Comparison of ENCODE assay signal across 8 cellular contexts in genomic region chr7:43112941-43113621, GRCh38. TPM values are rescaled to one million over a fixed set of nuclear protein-coding genes. Genes with fewer than 3 reads are reported as not detected.
DNase-seq lines count a peak whose midpoint lies in the region; ATAC-seq, FAIRE-seq and TF ChIP-seq lines count a peak whose summit lies in the region.
"Had no signal": no experiment of that assay in that cellular context is flagged by ENCODE, and none has a peak within 500 bp of the region (broad histone marks: within the 10 kb centered on the region; RNA-seq: fewer than 3 reads in every experiment).

No MANE protein-coding gene starts in this region.

- no peak for FAIRE-seq in astrocyte (lab: Jason Lieb, UNC)

- TF ChIP-seq CTCF in astrocyte (IDR thresholded peaks at IDR 0.05; ENCODE audit: insufficient read depth, low read depth, low read length) (no peak), testis (IDR thresholded peaks at IDR 0.05) (no peak)

- TF ChIP-seq POLR2A in testis (IDR thresholded peaks at IDR 0.05), result no peak

- H3K9ac ChIP-seq in astrocyte (ENCODE audit: low read length), result peak overlapping the region; percentile 30

- intact Hi-C loops in testis (cut with DNase I; ENCODE audit: low total_unique reads), result no loop called here

- peaks cover 31% of the 10 kb centered on the region for H3K27me3 Mint-ChIP-seq in astrocyte (ENCODE audit: low read depth, unreplicated experiment)

- H3K4me1 ChIP-seq in astrocyte (ENCODE audit: insufficient read depth, low read length) (peaks cover 14% of the 10 kb centered on the region), testis (peaks cover 16% of the 10 kb centered on the region)

- peak overlapping the region; percentile 87 for H3K4me3 Mint-ChIP-seq in astrocyte (ENCODE audit: unreplicated experiment)

- peaks cover 1% of the 10 kb centered on the region for H3K36me3 Mint-ChIP-seq in astrocyte (ENCODE audit: low read depth, unreplicated experiment)

- no peaks in the 10 kb centered on the region for H3K36me3 ChIP-seq in astrocyte (ENCODE audit: insufficient read depth, low read length)
- H3K36me3 ChIP-seq in testis (ENCODE audit: low read depth, missing control alignments), result no peaks in the 10 kb centered on the region

- H3K9me3 ChIP-seq in astrocyte (ENCODE audit: insufficient read depth, low read depth, low read length), result no peaks in the 10 kb centered on the region
- H3K9me3 ChIP-seq in iPS-18c (ENCODE audit: control insufficient read depth, insufficient read depth, low read length), result no peaks in the 10 kb centered on the region
- H3K9me3 ChIP-seq in testis, result no peaks in the 10 kb centered on the region

- no peak for ATAC-seq in GM21526 (IDR thresholded peaks at IDR 0.05; ENCODE audit: low FRiP score, unreplicated experiment)
- no peak for ATAC-seq in activated CD4-positive, CD25-positive, alpha-beta regulatory T cell treated with anti-CD3 and anti-CD28 coated beads, Interleukin-2, amount 50 U/mL, for 24 hours

- peak overlapping the region; percentile 50 for H3K4me3 ChIP-seq in astrocyte (ENCODE audit: insufficient read depth, low read depth, low read length)
- H3K4me3 ChIP-seq in iPS-18c (ENCODE audit: insufficient read depth, low read depth, low read length), result peak overlapping the region; percentile 64
- peak overlapping the region; percentile 18 to 50 for H3K4me3 ChIP-seq in testis

- peak overlapping the region; percentile 57 for H2AFZ ChIP-seq in astrocyte (ENCODE audit: low read depth, low read length)

- peaks cover 31% of the 10 kb centered on the region for H3K27me3 ChIP-seq in astrocyte (ENCODE audit: insufficient read depth, low read length)
- peaks cover 3% of the 10 kb centered on the region for H3K27me3 ChIP-seq in testis

- DNase-seq in HK-2 (ENCODE audit: unreplicated experiment) (peak; percentile 2), astrocyte (ENCODE audit: low read depth) (peak; percentile 57), testis (peak; percentile 20), OCI-M2 (lab: John Stamatoyannopoulos, UW; ENCODE audit: unreplicated experiment) (no peak)

- H3K27ac ChIP-seq in astrocyte (ENCODE audit: low read depth, low read length), result no peak overlapping the region
- no peak overlapping the region for H3K27ac ChIP-seq in testis

- H3K4me1 Mint-ChIP-seq in astrocyte (ENCODE audit: low read depth, unreplicated experiment), result peaks cover 26% of the 10 kb centered on the region

- no peaks in the 10 kb centered on the region for H3K9me3 Mint-ChIP-seq in astrocyte (ENCODE audit: unreplicated experiment)

- H3K4me2 ChIP-seq in astrocyte (ENCODE audit: low read length), result peak overlapping the region; percentile 88

- no peaks in the 10 kb centered on the region for H4K20me1 ChIP-seq in astrocyte (ENCODE audit: insufficient read depth, low read length)

- H3K27ac Mint-ChIP-seq in astrocyte (ENCODE audit: unreplicated experiment), result no peak overlapping the region

- WGBS in testis, 2 donors, result 0% methylated on average over 43 of the region's 64 CpGs; no CpG with 5 or more reads in 1 of the 2 donors

- no peaks in the 10 kb centered on the region for H3K79me2 ChIP-seq in astrocyte (ENCODE audit: insufficient read depth, low read length)

RNA-seq across cellular contexts. Expression of gene HECW1, which starts 0.6 kb away (rescaled TPM):
- total RNA-seq in astrocyte (2.3 and 3.3 TPM in 2 replicates), testis (1 to 10 TPM; 3.2 to 5.0 TPM)
- 14.5 TPM for polyA plus RNA-seq in testis (ENCODE audit: insufficient read depth, low read depth, low replicate concordance)
- total RNA-seq: T-helper 1 cell treated with Interleukin-12 subunit alpha and Interleukin-12 subunit beta and Interleukin-4 antibody, amounts not matched to agents 30 ng/mL and 1 ng/mL, for 36 hours had no signal
